Comparison of ENCODE assay signal across 25 cellular contexts in genomic region chr6:21299216-21299615, GRCh38.
A peak's percentile ranks its signal among the peaks of the same experiment; 100 is the strongest.
DNase-seq lines count a peak whose midpoint lies in the region; ATAC-seq, FAIRE-seq and TF ChIP-seq lines count a peak whose summit lies in the region.
"Had no signal": no experiment of that assay in that cellular context is flagged by ENCODE, and none has a peak within 500 bp of the region (broad histone marks: within the 10 kb centered on the region; RNA-seq: fewer than 3 reads in every experiment).

No MANE protein-coding gene starts in this region.

- H3K27ac ChIP-seq in HepG2 (ENCODE audit: extremely low read length, insufficient read depth, low read length), result no peak overlapping the region
- no peak overlapping the region for H3K27ac ChIP-seq in right lobe of liver
- H3K27ac ChIP-seq in K562 (ENCODE audit: extremely low read depth, low read depth, low read length), result no peak overlapping the region
- H3K27ac ChIP-seq: 22Rv1, BLaER1 had no signal

- FAIRE-seq in HepG2 (lab: Jason Lieb, UNC) (no peak), K562 (lab: Jason Lieb, UNC) (no peak)
- FAIRE-seq: GM12878, GM12892, GM18507, GM19239 had no signal

- POLR2A ChIA-PET in HepG2 (lab: Yijun Ruan, JAX) (no interaction called here), K562 (lab: Yijun Ruan, JAX) (no interaction called here)

- TF ChIP-seq EP300 in HepG2 (IDR thresholded peaks at IDR 0.05; ENCODE audit: low read depth in 2 of 2, low read length in 2 of 2) (no peak), HepG2 (CRISPR knock-in tag; IDR thresholded peaks at IDR 0.05; ENCODE audit: borderline replicate concordance) (no peak), K562 (IDR thresholded peaks at IDR 0.05; ENCODE audit: low read length) (no peak)

- no peak overlapping the region for H3K4me2 ChIP-seq in HepG2 (ENCODE audit: low read depth, low read length)
- H3K4me2 ChIP-seq in K562 (ENCODE audit: insufficient read depth, low read length), result no peak overlapping the region
- H3K4me2 ChIP-seq: BLaER1 had no signal

- in situ Hi-C loops in HepG2 (cut with HindIII; ENCODE audit: extremely low pct_ligation_motif_present, low pct_unique_long_range_greater_than_20kb) (no loop called here), K562 (cut with MboI) (no loop called here)

- no peaks in the 10 kb centered on the region for H3K79me2 ChIP-seq in HepG2 (ENCODE audit: insufficient read depth, low read length)
- no peaks in the 10 kb centered on the region for H3K79me2 ChIP-seq in K562 (ENCODE audit: control insufficient read depth, insufficient read depth, low read length)

- no peak for DNase-seq in HepG2 (ENCODE audit: low spot score)
- DNase-seq in right lobe of liver, result no peak
- DNase-seq in K562 (ENCODE audit: extremely low read depth in 1 of 4, low spot score in 3 of 4), result no peak
- no peak for DNase-seq in mucosa of gallbladder (ENCODE audit: low spot score)
- DNase-seq: ACHN; BE2C; C1 segment of cervical spinal cord; CD4-positive, alpha-beta memory T cell; CD4-positive, CD25-positive, alpha-beta regulatory T cell; CD8-positive, alpha-beta memory T cell; COR-L47; DMS 273 treated with DMSO at 0.1 percent for 48 hours; DMS153; DMS53; DMS79; DND-41; EL; GDM1 had no signal

- TF ChIP-seq CTCF in HepG2 (CRISPR knock-in tag; IDR thresholded peaks at IDR 0.05) (no peak), right lobe of liver (IDR thresholded peaks at IDR 0.05) (no peak), K562 (IDR thresholded peaks at IDR 0.05 in 2 of 3, conservative IDR thresholded peaks at IDR 0.05 in 1 of 3; ENCODE audit: insufficient read depth in 2 of 3, low read depth in 1 of 3, low read length in 3 of 3) (no peak)

- intact Hi-C loops in HepG2 (cut with micrococcal nuclease; ENCODE audit: unreplicated experiment) (no loop called here), right lobe of liver (cut with DNase I) (no loop called here), K562 (cut with micrococcal nuclease) (no loop called here)

- H3K36me3 ChIP-seq in HepG2 (replicated peaks in 1 of 2; ENCODE audit: control insufficient read depth in 1 of 2, insufficient read depth in 2 of 2, low read length in 2 of 2), result no peaks in the 10 kb centered on the region
- H3K36me3 ChIP-seq in right lobe of liver, result no peaks in the 10 kb centered on the region
- no peaks in the 10 kb centered on the region for H3K36me3 ChIP-seq in K562 (ENCODE audit: control insufficient read depth, insufficient read depth, low read length)
- H3K36me3 ChIP-seq: BE2C, BLaER1 had no signal

- TF ChIP-seq RAD21 in HepG2 (CRISPR knock-in tag; IDR thresholded peaks at IDR 0.05) (no peak), K562 (CRISPR knock-in tag; conservative IDR thresholded peaks at IDR 0.05 in 1 of 2, IDR thresholded peaks at IDR 0.05 in 1 of 2) (no peak)

- CTCF ChIA-PET in HepG2 (lab: Yijun Ruan, JAX; ENCODE audit: low intra/inter-chr PET ratio, low total read pairs) (no interaction called here), K562 (lab: Yijun Ruan, JAX; ENCODE audit: low intra/inter-chr PET ratio) (no interaction called here)

- no peaks in the 10 kb centered on the region for H3K4me1 ChIP-seq in HepG2 (ENCODE audit: insufficient read depth, low read length)
- H3K4me1 ChIP-seq in right lobe of liver, result no peaks in the 10 kb centered on the region
- H3K4me1 ChIP-seq in K562 (replicated peaks in 1 of 2; ENCODE audit: control insufficient read depth in 2 of 2, insufficient read depth in 2 of 2, low read length in 2 of 2), result no peaks in the 10 kb centered on the region
- H3K4me1 ChIP-seq: BE2C, BLaER1 had no signal

- 22% methylated on average over 2 of the region's 2 CpGs for WGBS in HepG2 (ENCODE audit: low lambda C conversion rate)
- WGBS in right lobe of liver (ENCODE audit: insufficient coverage, low coverage, low lambda C conversion rate, missing lambda C conversion rate), result 67% methylated on average over 2 of the region's 2 CpGs
- WGBS in K562 (ENCODE audit: insufficient coverage, low coverage, missing lambda C conversion rate), result 0% methylated on average over 2 of the region's 2 CpGs

- H3K27me3 ChIP-seq in HepG2 (ENCODE audit: control insufficient read depth in 1 of 2, insufficient read depth in 2 of 2, low read length in 2 of 2) (peaks cover 0 to 11% of the 10 kb centered on the region in 2 experiments; a peak in 3 of 5 replicates), right lobe of liver (no peaks in the 10 kb centered on the region), K562 (ENCODE audit: control insufficient read depth in 2 of 2, insufficient read depth in 2 of 2, low read length in 2 of 2) (peaks cover 4 to 12% of the 10 kb centered on the region in 2 experiments; a peak in 2 of 5 replicates)
- H3K27me3 ChIP-seq: BE2C, BLaER1 had no signal

- no peak overlapping the region for H2AFZ ChIP-seq in HepG2 (ENCODE audit: low read length)
- H2AFZ ChIP-seq in K562 (ENCODE audit: low read depth, low read length), result no peak overlapping the region

- H3K9me3 ChIP-seq in HepG2 (ENCODE audit: low read length) (no peaks in the 10 kb centered on the region), right lobe of liver (no peaks in the 10 kb centered on the region), K562 (replicated peaks; ENCODE audit: control insufficient read depth, insufficient read depth, low read depth, low read length) (no peaks in the 10 kb centered on the region)
- H3K9me3 ChIP-seq: BE2C had no signal

- no peaks in the 10 kb centered on the region for H4K20me1 ChIP-seq in HepG2 (ENCODE audit: insufficient read depth, low read length)
- H4K20me1 ChIP-seq in K562 (replicated peaks; ENCODE audit: control insufficient read depth, insufficient read depth, low read length), result no peaks in the 10 kb centered on the region
- H4K20me1 ChIP-seq: BLaER1 had no signal

- H3K9me1 ChIP-seq in K562 (ENCODE audit: control insufficient read depth, insufficient read depth, low read length), result no peaks in the 10 kb centered on the region

- no peak for TF ChIP-seq POLR2A in HepG2 (IDR thresholded peaks at IDR 0.05; ENCODE audit: insufficient read depth in 1 of 2, low read depth in 2 of 2, low read length in 2 of 2)
- TF ChIP-seq POLR2A in right lobe of liver (IDR thresholded peaks at IDR 0.05), result no peak
- no peak for TF ChIP-seq POLR2A in K562 (conservative IDR thresholded peaks at IDR 0.05)

- no TSS peak for BruUV-seq in HepG2 (replicated peaks; lab: Mats Ljungman, UMichigan)
- no TSS peak for BruUV-seq in K562 (replicated peaks; lab: Mats Ljungman, UMichigan)

- H3K9ac ChIP-seq in HepG2 (ENCODE audit: insufficient read depth, low read depth, low read length) (no peak overlapping the region), K562 (ENCODE audit: insufficient read depth in 1 of 2, low read depth in 2 of 2, low read length in 2 of 2) (no peak overlapping the region)
- H3K9ac ChIP-seq: BLaER1 had no signal

- ATAC-seq in HepG2 (no peak), right lobe of liver (no peak), K562 (no peak), GM18517 (IDR thresholded peaks at IDR 0.05; ENCODE audit: unreplicated experiment) (no peak)
- ATAC-seq: GM12878 had no signal

- no peak overlapping the region for H3K4me3 ChIP-seq in HepG2 (replicated peaks in 1 of 3; ENCODE audit: insufficient read depth in 1 of 3, low read depth in 2 of 3, low read length in 3 of 3)
- H3K4me3 ChIP-seq in right lobe of liver, result no peak overlapping the region
- H3K4me3 ChIP-seq in K562, result no peak overlapping the region
- H3K4me3 ChIP-seq: BLaER1, GM12878 had no signal

TF ChIP-seq in HepG2, 621 proteins besides CTCF, POLR2A, EP300 and RAD21:
- TF ChIP-seq MAFK (conservative IDR thresholded peaks at IDR 0.05 in 1 of 2, IDR thresholded peaks at IDR 0.05 in 1 of 2; ENCODE audit: low read length in 2 of 2), result peak; percentile 76 to 82
- TF ChIP-seq AGO1 (IDR thresholded peaks at IDR 0.05; ENCODE audit: low read depth, low read length, poor library complexity, severe bottlenecking), result no peak
- TF ChIP-seq MAFF (IDR thresholded peaks at IDR 0.05; ENCODE audit: low read depth, low read length), result peak; percentile 84
- no peak for TF ChIP-seq ZBTB8A (CRISPR knock-in tag; IDR thresholded peaks at IDR 0.05; ENCODE audit: borderline replicate concordance, low read depth)
- TF ChIP-seq ATRX (CRISPR knock-in tag; IDR thresholded peaks at IDR 0.05; ENCODE audit: borderline replicate concordance), result no peak
- no peak for TF ChIP-seq WIZ (CRISPR knock-in tag; IDR thresholded peaks at IDR 0.05)
- TF ChIP-seq HOMEZ (CRISPR knock-in tag; IDR thresholded peaks at IDR 0.05; ENCODE audit: low read depth), result no peak

TF ChIP-seq in K562, 482 proteins besides CTCF, POLR2A, EP300 and RAD21:
- peak; percentile 55 for TF ChIP-seq ZNF316 (IDR thresholded peaks at IDR 0.05)
- no peak for TF ChIP-seq ZEB2 (IDR thresholded peaks at IDR 0.05)
- 0 out of 2 replicates have a peak, but pooled peaks have one; percentile 10 for TF ChIP-seq MAFG (tag; conservative IDR thresholded peaks at IDR 0.05)
- TF ChIP-seq MAFF (IDR thresholded peaks at IDR 0.05; ENCODE audit: low read length), result peak; percentile 24

Comparison
In these comparisons a context has a peak if more than half of its experiments do, and no peak if none do; other contexts are left out.
1. Of the 241 proteins assayed by ChIP-seq in both HepG2 and K562: peak only in HepG2: MAFK; only in K562: MAFG; in both: MAFF; in neither: 238.